8 cellular contexts compared by ENCODE assay signal in the genomic region with DNA sequence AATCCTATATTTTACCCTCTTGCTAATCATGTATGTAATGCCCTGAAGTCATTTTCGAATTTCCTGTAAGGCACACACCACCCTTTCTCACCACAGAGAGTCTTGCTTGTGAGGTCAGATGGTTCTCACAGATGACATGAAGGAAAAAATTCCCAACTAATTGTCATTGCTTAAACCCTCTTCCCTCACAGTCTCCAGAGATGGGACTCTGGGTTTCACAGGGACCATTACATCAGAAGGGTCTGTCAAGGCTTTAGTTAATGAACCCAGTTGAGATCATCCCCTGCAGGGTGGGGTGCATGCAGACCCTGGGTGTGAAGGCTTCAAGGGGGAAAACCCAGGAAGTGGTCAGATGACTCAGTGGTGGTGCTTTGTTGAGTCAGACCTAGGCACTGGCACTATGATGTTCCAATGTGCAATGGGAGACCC.
DNase-seq lines count a peak whose midpoint lies in the region; ATAC-seq and TF ChIP-seq lines count a peak whose summit lies in the region.

No MANE protein-coding gene starts in this region.

- TF ChIP-seq CTCF in GM06990 (IDR thresholded peaks at IDR 0.05; ENCODE audit: insufficient read depth, low read length, poor library complexity, severe bottlenecking): no peak
- no peak for TF ChIP-seq CTCF in esophagus muscularis mucosa (IDR thresholded peaks at IDR 0.05)

- no peak for TF ChIP-seq EP300 in esophagus muscularis mucosa (IDR thresholded peaks at IDR 0.05)

- no peaks in the 10 kb centered on the region for H3K27me3 ChIP-seq in GM06990 (replicated peaks; ENCODE audit: control insufficient read depth, insufficient read depth, low read length)
- no peaks in the 10 kb centered on the region for H3K27me3 ChIP-seq in esophagus muscularis mucosa

- intact Hi-C loops in esophagus muscularis mucosa (cut with DNase I): no loop called here

- no peak for TF ChIP-seq POLR2A in esophagus muscularis mucosa (IDR thresholded peaks at IDR 0.05; ENCODE audit: low read depth)

- no peaks in the 10 kb centered on the region for H3K4me1 ChIP-seq in esophagus muscularis mucosa

- WGBS in esophagus muscularis mucosa: 77% methylated on average over 1 of the region's 1 CpG

- no peak overlapping the region for H3K27ac ChIP-seq in esophagus muscularis mucosa (replicated peaks in 1 of 4)

- H3K9me3 ChIP-seq in esophagus muscularis mucosa: no peaks in the 10 kb centered on the region

- no peak overlapping the region for H3K4me3 ChIP-seq in GM06990 (replicated peaks; ENCODE audit: low read depth, low read length)
- H3K4me3 ChIP-seq in esophagus muscularis mucosa: no peak overlapping the region

- peak; percentile 90 for ATAC-seq in GM21786 (IDR thresholded peaks at IDR 0.05; ENCODE audit: unreplicated experiment)

- H3K36me3 ChIP-seq in GM06990 (ENCODE audit: control insufficient read depth, insufficient read depth, low read length) (no peaks in the 10 kb centered on the region), esophagus muscularis mucosa (no peaks in the 10 kb centered on the region)

- DNase-seq in GM06990 (ENCODE audit: extremely low read depth, insufficient read length) (peak; percentile 56), RPMI7951 (ENCODE audit: low read depth) (peak; percentile 87), foreskin melanocyte (peak; percentile 88), occipital lobe (lab: John Stamatoyannopoulos, UW) (no peak), NCI-H2107 (lab: John Stamatoyannopoulos, UW) (no peak), esophagus muscularis mucosa (ENCODE audit: extremely low spot score) (no peak), NCI-H2227 treated with DMSO at 0.1 percent for 48 hours (lab: John Stamatoyannopoulos, UW) (no peak)

Comparison
In these comparisons a context has a peak if more than half of its experiments do, and no peak if none do; other contexts are left out.
1. DNase-seq: peak in GM06990 (single experiment), RPMI7951 (single experiment) and foreskin melanocyte (single experiment); none in occipital lobe (single experiment), NCI-H2107 (single experiment), esophagus muscularis mucosa (single experiment) and NCI-H2227 treated with DMSO at 0.1 percent for 48 hours (single experiment).